ENCODE assay signal across 1 cellular context in the genomic region with DNA sequence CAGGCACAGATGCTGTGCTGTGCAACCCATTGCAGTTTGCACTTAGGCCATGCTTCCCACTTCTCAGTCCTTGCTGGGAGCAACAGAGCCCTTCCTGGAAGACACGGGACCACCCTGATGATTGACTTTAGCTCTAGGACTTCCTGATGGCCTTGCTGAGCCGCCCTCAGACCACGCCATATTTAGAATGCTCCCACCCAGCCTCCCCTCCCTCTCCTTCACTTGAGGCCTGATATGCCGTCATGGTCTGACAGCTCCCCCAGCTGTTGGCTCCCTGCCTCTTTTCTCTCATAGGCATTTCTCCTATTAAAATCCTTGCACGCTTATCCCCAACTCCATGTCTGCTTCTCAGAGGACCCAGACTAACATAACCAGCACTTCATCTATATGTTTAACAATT.
TF ChIP-seq lines count a peak whose summit lies in the region.

No MANE protein-coding gene starts in this region.

TF ChIP-seq in WTC11, 78 proteins besides CTCF, POLR2A, EP300 and RAD21 (continued from another document):
- TF ChIP-seq, protein P1, sequence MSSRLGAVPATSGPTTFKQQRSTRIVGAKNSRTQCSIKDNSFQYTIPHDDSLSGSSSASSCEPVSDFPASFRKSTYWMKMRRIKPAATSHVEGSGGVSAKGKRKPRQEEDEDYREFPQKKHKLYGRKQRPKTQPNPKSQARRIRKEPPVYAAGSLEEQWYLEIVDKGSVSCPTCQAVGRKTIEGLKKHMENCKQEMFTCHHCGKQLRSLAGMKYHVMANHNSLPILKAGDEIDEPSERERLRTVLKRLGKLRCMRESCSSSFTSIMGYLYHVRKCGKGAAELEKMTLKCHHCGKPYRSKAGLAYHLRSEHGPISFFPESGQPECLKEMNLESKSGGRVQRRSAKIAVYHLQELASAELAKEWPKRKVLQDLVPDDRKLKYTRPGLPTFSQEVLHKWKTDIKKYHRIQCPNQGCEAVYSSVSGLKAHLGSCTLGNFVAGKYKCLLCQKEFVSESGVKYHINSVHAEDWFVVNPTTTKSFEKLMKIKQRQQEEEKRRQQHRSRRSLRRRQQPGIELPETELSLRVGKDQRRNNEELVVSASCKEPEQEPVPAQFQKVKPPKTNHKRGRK (CRISPR knock-in tag; IDR thresholded peaks at IDR 0.05; ENCODE audit: borderline replicate concordance), result no peak
- TF ChIP-seq E2F5 (CRISPR knock-in tag; IDR thresholded peaks at IDR 0.05) (no peak), NFE2L1 (CRISPR knock-in tag; IDR thresholded peaks at IDR 0.05) (no peak), MAX (CRISPR knock-in tag; IDR thresholded peaks at IDR 0.05) (no peak), ZNF121 (CRISPR knock-in tag; IDR thresholded peaks at IDR 0.05) (no peak), STAT6 (CRISPR knock-in tag; conservative IDR thresholded peaks at IDR 0.05; ENCODE audit: low read depth) (no peak), TEAD4 (CRISPR knock-in tag; IDR thresholded peaks at IDR 0.05) (no peak), GABPB1 (CRISPR knock-in tag; IDR thresholded peaks at IDR 0.05) (no peak), RORB (CRISPR knock-in tag; IDR thresholded peaks at IDR 0.05) (no peak), CREB1 (CRISPR knock-in tag; IDR thresholded peaks at IDR 0.05) (no peak)
- TF ChIP-seq, protein P2, sequence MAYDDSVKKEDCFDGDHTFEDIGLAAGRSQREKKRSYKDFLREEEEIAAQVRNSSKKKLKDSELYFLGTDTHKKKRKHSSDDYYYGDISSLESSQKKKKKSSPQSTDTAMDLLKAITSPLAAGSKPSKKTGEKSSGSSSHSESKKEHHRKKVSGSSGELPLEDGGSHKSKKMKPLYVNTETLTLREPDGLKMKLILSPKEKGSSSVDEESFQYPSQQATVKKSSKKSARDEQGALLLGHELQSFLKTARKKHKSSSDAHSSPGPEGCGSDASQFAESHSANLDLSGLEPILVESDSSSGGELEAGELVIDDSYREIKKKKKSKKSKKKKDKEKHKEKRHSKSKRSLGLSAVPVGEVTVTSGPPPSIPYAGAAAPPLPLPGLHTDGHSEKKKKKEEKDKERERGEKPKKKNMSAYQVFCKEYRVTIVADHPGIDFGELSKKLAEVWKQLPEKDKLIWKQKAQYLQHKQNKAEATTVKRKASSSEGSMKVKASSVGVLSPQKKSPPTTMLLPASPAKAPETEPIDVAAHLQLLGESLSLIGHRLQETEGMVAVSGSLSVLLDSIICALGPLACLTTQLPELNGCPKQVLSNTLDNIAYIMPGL (CRISPR knock-in tag; IDR thresholded peaks at IDR 0.05), result no peak
